28 cellular contexts compared by ENCODE assay signal in genomic region chr4:188218392-188218791, GRCh38.
DNase-seq lines count a peak whose midpoint lies in the region; ATAC-seq and TF ChIP-seq lines count a peak whose summit lies in the region.
"Had no signal": no experiment of that assay in that cellular context is flagged by ENCODE, and none has a peak within 500 bp of the region (broad histone marks: within the 10 kb centered on the region; RNA-seq: fewer than 3 reads in every experiment).

No MANE protein-coding gene starts in this region.

- no peaks in the 10 kb centered on the region; the same call in 1 of the 2 replicates for H3K4me1 ChIP-seq in HUES6 (ENCODE audit: control insufficient read depth, insufficient read depth, low read length)
- no peaks in the 10 kb centered on the region for H3K4me1 ChIP-seq in endodermal cell (ENCODE audit: control insufficient read depth, insufficient read depth, low read length)
- H3K4me1 ChIP-seq in mesendoderm (ENCODE audit: control insufficient read depth, low read depth, low read length) = no peaks in the 10 kb centered on the region
- H3K4me1 ChIP-seq in testis = no peaks in the 10 kb centered on the region
- H3K4me1 ChIP-seq: BE2C, gastroesophageal sphincter, tibial nerve had no signal

- H3K18ac ChIP-seq in mesendoderm (ENCODE audit: low read length) = no peak overlapping the region

- no peak overlapping the region for H2BK5ac ChIP-seq in mesendoderm (ENCODE audit: low read length)

- no peak overlapping the region for H3K27ac Mint-ChIP-seq in endodermal cell
- no peak overlapping the region for H3K27ac Mint-ChIP-seq in activated T-cell treated with anti-CD3 and anti-CD28 coated beads, Interleukin-2, amount 50 U/mL, for 24 hours
- no peak overlapping the region for H3K27ac Mint-ChIP-seq in activated naive CD4-positive, alpha-beta T cell treated with anti-CD3 and anti-CD28 coated beads, Interleukin-2, amount 10 ng/mL, durations not matched to agents 7 days and 5 days
- H3K27ac Mint-ChIP-seq: activated CD4-positive, alpha-beta memory T cell treated with anti-CD3 and anti-CD28 coated beads for 36 hours; CD8-positive, alpha-beta T cell; naive thymus-derived CD4-positive, alpha-beta T cell had no signal

- H4K8ac ChIP-seq in mesendoderm (ENCODE audit: low read depth, low read length) = no peak overlapping the region

- H3K4me3 Mint-ChIP-seq in endodermal cell = peak overlapping the region; percentile 57
- no peak overlapping the region for H3K4me3 Mint-ChIP-seq in activated T-cell treated with anti-CD3 and anti-CD28 coated beads, Interleukin-2, amount 50 U/mL, for 24 hours
- no peak overlapping the region for H3K4me3 Mint-ChIP-seq in activated naive CD4-positive, alpha-beta T cell treated with anti-CD3 and anti-CD28 coated beads, Interleukin-2, amount 10 ng/mL, durations not matched to agents 7 days and 5 days
- H3K4me3 Mint-ChIP-seq: activated CD4-positive, alpha-beta memory T cell treated with anti-CD3 and anti-CD28 coated beads for 36 hours; CD8-positive, alpha-beta T cell; central memory CD8-positive, alpha-beta T cell; naive thymus-derived CD4-positive, alpha-beta T cell had no signal

- no peaks in the 10 kb centered on the region for H3K36me3 Mint-ChIP-seq in endodermal cell (ENCODE audit: low read depth)
- no peaks in the 10 kb centered on the region for H3K36me3 Mint-ChIP-seq in activated T-cell treated with anti-CD3 and anti-CD28 coated beads, Interleukin-2, amount 50 U/mL, for 24 hours (ENCODE audit: low read depth)
- H3K36me3 Mint-ChIP-seq in activated naive CD4-positive, alpha-beta T cell treated with anti-CD3 and anti-CD28 coated beads, Interleukin-2, amount 10 ng/mL, durations not matched to agents 7 days and 5 days = no peaks in the 10 kb centered on the region
- H3K36me3 Mint-ChIP-seq: activated CD4-positive, alpha-beta memory T cell treated with anti-CD3 and anti-CD28 coated beads for 36 hours; CD8-positive, alpha-beta T cell; naive thymus-derived CD4-positive, alpha-beta T cell had no signal

- H2AK5ac ChIP-seq in mesendoderm (ENCODE audit: low read length) = no peak overlapping the region

- H2BK120ac ChIP-seq in mesendoderm (ENCODE audit: low read depth, low read length) = no peak overlapping the region

- H3K23ac ChIP-seq in mesendoderm (ENCODE audit: low read length) = no peak overlapping the region

- no peak overlapping the region for H3K56ac ChIP-seq in mesendoderm (ENCODE audit: low read length)

- H4K5ac ChIP-seq in mesendoderm (ENCODE audit: low read length) = no peak overlapping the region

- 91 to 93% methylated on average over 17 to 28 of the region's 28 CpGs for WGBS in endodermal cell (ENCODE audit: insufficient coverage in 1 of 2, insufficient read length in 1 of 2), 2 experiments
- WGBS in mesendoderm (ENCODE audit: extremely low coverage, insufficient coverage, low lambda C conversion rate) = no CpG with 5 or more reads among the region's 28 CpGs
- WGBS in testis, 2 donors = 41 to 73% methylated on average over 26 to 28 of the region's 28 CpGs

- H3K27me3 Mint-ChIP-seq in endodermal cell (ENCODE audit: insufficient read depth) = peaks cover 8% of the 10 kb centered on the region
- H3K27me3 Mint-ChIP-seq in activated T-cell treated with anti-CD3 and anti-CD28 coated beads, Interleukin-2, amount 50 U/mL, for 24 hours = no peaks in the 10 kb centered on the region
- no peaks in the 10 kb centered on the region for H3K27me3 Mint-ChIP-seq in activated naive CD4-positive, alpha-beta T cell treated with anti-CD3 and anti-CD28 coated beads, Interleukin-2, amount 10 ng/mL, durations not matched to agents 7 days and 5 days
- H3K27me3 Mint-ChIP-seq: activated CD4-positive, alpha-beta memory T cell treated with anti-CD3 and anti-CD28 coated beads for 36 hours; central memory CD8-positive, alpha-beta T cell had no signal

- intact Hi-C loops in testis (cut with DNase I; ENCODE audit: low total_unique reads) = no loop called here

- H3K9me3 ChIP-seq in HUES6 (ENCODE audit: control insufficient read depth, insufficient read depth, low read depth, low read length) (0 out of 2 replicates have a peak, but pooled peaks cover 2% of the 10 kb centered on the region), endodermal cell (ENCODE audit: control insufficient read depth, low read length) (no peaks in the 10 kb centered on the region), testis (no peaks in the 10 kb centered on the region)
- H3K9me3 ChIP-seq: BE2C, gastroesophageal sphincter had no signal

- H3K4me3 ChIP-seq in HUES6 (ENCODE audit: low read depth, low read length) = peak overlapping the region; percentile 26; the same call in 1 of the 2 replicates
- no peak overlapping the region for H3K4me3 ChIP-seq in endodermal cell (ENCODE audit: low read length)
- no peak overlapping the region for H3K4me3 ChIP-seq in mesendoderm (ENCODE audit: low read length)
- peak overlapping the region in 1 of 2 donors; percentile 43 for H3K4me3 ChIP-seq in testis
- H3K4me3 ChIP-seq: gastroesophageal sphincter, tibial nerve had no signal

- no peak overlapping the region for H3K4ac ChIP-seq in mesendoderm (ENCODE audit: low read depth, low read length)

- H3K27ac ChIP-seq in HUES6 (ENCODE audit: low read depth, low read length) (no peak overlapping the region), endodermal cell (ENCODE audit: low read depth, low read length) (no peak overlapping the region), mesendoderm (ENCODE audit: low read depth, low read length) (no peak overlapping the region), testis (no peak overlapping the region)
- H3K27ac ChIP-seq: gastroesophageal sphincter, tibial nerve had no signal

- H3K27me3 ChIP-seq in HUES6 (ENCODE audit: control insufficient read depth, insufficient read depth, low read length) = no peaks in the 10 kb centered on the region
- no peaks in the 10 kb centered on the region for H3K27me3 ChIP-seq in endodermal cell (ENCODE audit: control insufficient read depth, insufficient read depth, low read length, poor library complexity, severe bottlenecking)
- H3K27me3 ChIP-seq in mesendoderm (ENCODE audit: insufficient read depth, low read length, poor library complexity) = no peaks in the 10 kb centered on the region
- H3K27me3 ChIP-seq in testis = no peaks in the 10 kb centered on the region
- H3K27me3 ChIP-seq: BE2C, gastroesophageal sphincter, tibial nerve had no signal

- H3K36me3 ChIP-seq in HUES6 (ENCODE audit: control insufficient read depth, insufficient read depth, low read length) (no peaks in the 10 kb centered on the region), endodermal cell (ENCODE audit: control insufficient read depth, insufficient read depth, low read length) (no peaks in the 10 kb centered on the region), mesendoderm (ENCODE audit: control insufficient read depth, insufficient read depth, low read length) (no peaks in the 10 kb centered on the region), testis (ENCODE audit: low read depth, missing control alignments) (no peaks in the 10 kb centered on the region)
- H3K36me3 ChIP-seq: BE2C, gastroesophageal sphincter, tibial nerve had no signal

- no peaks in the 10 kb centered on the region for H3K9me3 Mint-ChIP-seq in endodermal cell
- peaks cover 2% of the 10 kb centered on the region for H3K9me3 Mint-ChIP-seq in activated T-cell treated with anti-CD3 and anti-CD28 coated beads, Interleukin-2, amount 50 U/mL, for 24 hours
- H3K9me3 Mint-ChIP-seq in activated naive CD4-positive, alpha-beta T cell treated with anti-CD3 and anti-CD28 coated beads, Interleukin-2, amount 10 ng/mL, durations not matched to agents 7 days and 5 days = peaks cover 14% of the 10 kb centered on the region

- no peak overlapping the region for H3K9ac ChIP-seq in HUES6 (ENCODE audit: low read length)
- no peak overlapping the region for H3K9ac ChIP-seq in endodermal cell (ENCODE audit: extremely low read depth, low read length, poor library complexity, severe bottlenecking)
- H3K9ac ChIP-seq in mesendoderm (ENCODE audit: low read length) = no peak overlapping the region

- no peaks in the 10 kb centered on the region for H3K79me1 ChIP-seq in mesendoderm (ENCODE audit: low read length)

- H3K4me1 Mint-ChIP-seq in endodermal cell = peaks cover 7% of the 10 kb centered on the region
- no peaks in the 10 kb centered on the region for H3K4me1 Mint-ChIP-seq in activated T-cell treated with anti-CD3 and anti-CD28 coated beads, Interleukin-2, amount 50 U/mL, for 24 hours (ENCODE audit: low read depth)
- no peaks in the 10 kb centered on the region for H3K4me1 Mint-ChIP-seq in activated naive CD4-positive, alpha-beta T cell treated with anti-CD3 and anti-CD28 coated beads, Interleukin-2, amount 10 ng/mL, durations not matched to agents 7 days and 5 days
- H3K4me1 Mint-ChIP-seq: central memory CD8-positive, alpha-beta T cell; naive thymus-derived CD4-positive, alpha-beta T cell had no signal

- peak overlapping the region; percentile 9 for H3K4me2 ChIP-seq in mesendoderm (ENCODE audit: low read length)

- no peaks in the 10 kb centered on the region for H3K79me2 ChIP-seq in mesendoderm (ENCODE audit: control insufficient read depth, insufficient read depth, low read length)

- no peak for TF ChIP-seq POLR2A in testis (IDR thresholded peaks at IDR 0.05)

- CTCF ChIA-PET in activated naive CD4-positive, alpha-beta T cell treated with anti-CD3 and anti-CD28 coated beads, Interleukin-2, amount 10 ng/mL, durations not matched to agents 7 days and 5 days (lab: Charles Lee) = no interaction called here

- peak; percentile 76 for DNase-seq in endodermal cell
- DNase-seq in mesendoderm = peak; percentile 40
- DNase-seq in testis = peak; percentile 20
- DNase-seq in activated T-cell treated with anti-CD3 and anti-CD28 coated beads, Interleukin-2, amount 50 U/mL, for 24 hours = no peak
- no peak for DNase-seq in activated naive CD4-positive, alpha-beta T cell treated with anti-CD3 and anti-CD28 coated beads, Interleukin-2, amount 10 ng/mL, durations not matched to agents 7 days and 5 days
- DNase-seq: activated CD4-positive, alpha-beta memory T cell treated with anti-CD3 and anti-CD28 coated beads for 36 hours; activated CD4-positive, CD25-positive, alpha-beta regulatory T cell treated with anti-CD3 and anti-CD28 coated beads, Interleukin-2, amount 50 U/mL, for 72 hours; activated naive CD4-positive, alpha-beta T cell; BE2C; CD8-positive, alpha-beta T cell; dermis blood vessel endothelial cell; hippocampal formation; midbrain; MM.1S; naive thymus-derived CD4-positive, alpha-beta T cell; NCI-H1417 treated with DMSO at 0.1 percent for 48 hours; NCI-H2081; NCI-H2227 treated with DMSO at 0.1 percent for 48 hours; SHP77; stimulated activated CD4-positive, alpha-beta T cell treated with anti-CD3 and anti-CD28 coated beads, Interleukin-15, amount 100 ng/mL, for 24 hours; stimulated activated CD4-positive, alpha-beta T cell treated with anti-CD3 and anti-CD28 coated beads, Interleukin-4, amount 100 ng/mL, for 4 hours had no signal

- ATAC-seq in esophagus mucosa (no peak), HG02798 (IDR thresholded peaks at IDR 0.05; ENCODE audit: poor library complexity, unreplicated experiment) (no peak)
- ATAC-seq: CD8-positive, alpha-beta T cell; gastroesophageal sphincter; naive thymus-derived CD4-positive, alpha-beta T cell; Panc1 had no signal

- TF ChIP-seq CTCF in endodermal cell (conservative IDR thresholded peaks at IDR 0.05) (peak; percentile 31), testis (IDR thresholded peaks at IDR 0.05) (no peak)

- H2BK15ac ChIP-seq in mesendoderm (replicated peaks; ENCODE audit: low read depth) = no peak overlapping the region

Comparison
In these comparisons a context has a peak if more than half of its experiments do, and no peak if none do; other contexts are left out.
1. DNase-seq: peak in endodermal cell (single experiment), mesendoderm (single experiment) and testis (single experiment); none in activated T-cell treated with anti-CD3 and anti-CD28 coated beads, Interleukin-2, amount 50 U/mL, for 24 hours (single experiment) and activated naive CD4-positive, alpha-beta T cell treated with anti-CD3 and anti-CD28 coated beads, Interleukin-2, amount 10 ng/mL, durations not matched to agents 7 days and 5 days (single experiment).